In genomic region chr17:164536-165235, GRCh38 we compare ENCODE assay signal across 8 cellular contexts. TPM values are rescaled to one million over a fixed set of nuclear protein-coding genes. Genes with fewer than 3 reads are reported as not detected.
DNase-seq lines count a peak whose midpoint lies in the region; ATAC-seq and TF ChIP-seq lines count a peak whose summit lies in the region.

No MANE protein-coding gene starts in this region.

- no peaks in the 10 kb centered on the region for H3K27me3 Mint-ChIP-seq in activated T-cell treated with anti-CD3 and anti-CD28 coated beads, Interleukin-2, amount 50 U/mL, for 72 hours (ENCODE audit: low read depth)

- H3K9me3 ChIP-seq in suprapubic skin = no peaks in the 10 kb centered on the region

- H3K4me1 Mint-ChIP-seq in activated T-cell treated with anti-CD3 and anti-CD28 coated beads, Interleukin-2, amount 50 U/mL, for 72 hours (ENCODE audit: low read depth) = peaks cover 5% of the 10 kb centered on the region

- TF ChIP-seq CTCF in brain microvascular endothelial cell (IDR thresholded peaks at IDR 0.05; ENCODE audit: low read depth, low read length, missing control alignments) (peak; percentile 67), kidney epithelial cell (IDR thresholded peaks at IDR 0.05; ENCODE audit: insufficient read depth, low read length, poor library complexity, severe bottlenecking) (peak; percentile 56), suprapubic skin (IDR thresholded peaks at IDR 0.05) (peak; percentile 17 to 22)

- H3K9me3 Mint-ChIP-seq in activated T-cell treated with anti-CD3 and anti-CD28 coated beads, Interleukin-2, amount 50 U/mL, for 72 hours = no peaks in the 10 kb centered on the region

- no peaks in the 10 kb centered on the region for H3K4me1 ChIP-seq in suprapubic skin

- ATAC-seq in activated T-cell treated with anti-CD3 and anti-CD28 coated beads, Interleukin-2, amount 50 U/mL, for 72 hours (replicated peaks in 1 of 2) = peak; percentile 47
- ATAC-seq in GM18519 (IDR thresholded peaks at IDR 0.05; ENCODE audit: low FRiP score, unreplicated experiment) = no peak

- TF ChIP-seq POLR2A in suprapubic skin (IDR thresholded peaks at IDR 0.05) = no peak

- H3K4me3 ChIP-seq in brain microvascular endothelial cell (ENCODE audit: low read depth, low read length) (no peak overlapping the region), kidney epithelial cell (ENCODE audit: low read depth, low read length) (no peak overlapping the region), suprapubic skin (no peak overlapping the region)

- H3K36me3 Mint-ChIP-seq in activated T-cell treated with anti-CD3 and anti-CD28 coated beads, Interleukin-2, amount 50 U/mL, for 72 hours (ENCODE audit: insufficient read depth in 2 of 2) = no peaks in the 10 kb centered on the region

- H3K27me3 ChIP-seq in brain microvascular endothelial cell (replicated peaks) (no peaks in the 10 kb centered on the region), kidney epithelial cell (ENCODE audit: control insufficient read depth, insufficient read depth, low read length) (no peaks in the 10 kb centered on the region), suprapubic skin (no peaks in the 10 kb centered on the region)

- H3K27ac Mint-ChIP-seq in activated T-cell treated with anti-CD3 and anti-CD28 coated beads, Interleukin-2, amount 50 U/mL, for 72 hours = no peak overlapping the region

- no peak overlapping the region for H3K4me3 Mint-ChIP-seq in activated T-cell treated with anti-CD3 and anti-CD28 coated beads, Interleukin-2, amount 50 U/mL, for 72 hours

- DNase-seq in activated T-cell treated with anti-CD3 and anti-CD28 coated beads, Interleukin-2, amount 50 U/mL, for 72 hours = peak; percentile 22 to 25
- DNase-seq in activated T-cell treated with anti-CD3 and anti-CD28 coated beads for 4 hours = no peak
- DNase-seq in NCI-H1694 treated with DMSO at 0.1 percent for 48 hours (lab: John Stamatoyannopoulos, UW) = peak; percentile 48
- DNase-seq in brain microvascular endothelial cell = peak; percentile 51
- no peak for DNase-seq in kidney epithelial cell (ENCODE audit: low read depth)
- DNase-seq in suprapubic skin (ENCODE audit: low spot score in 2 of 2) = no peak
- no peak for DNase-seq in activated gamma-delta T cell treated with Interleukin-2 at 50 U/mL for 16 hours

- no peak for TF ChIP-seq EP300 in suprapubic skin (IDR thresholded peaks at IDR 0.05)

- WGBS in suprapubic skin = 66% methylated on average over 13 of the region's 14 CpGs

- H3K36me3 ChIP-seq in brain microvascular endothelial cell (replicated peaks) = no peaks in the 10 kb centered on the region
- peaks cover 3% of the 10 kb centered on the region for H3K36me3 ChIP-seq in kidney epithelial cell (ENCODE audit: control insufficient read depth, insufficient read depth, low read length)
- H3K36me3 ChIP-seq in suprapubic skin = no peaks in the 10 kb centered on the region

- in situ Hi-C loops in brain microvascular endothelial cell (cut with HindIII; ENCODE audit: low pct_ligation_motif_present, low sequenced_read_pairs) = no loop called here

- H3K27ac ChIP-seq in brain microvascular endothelial cell = no peak overlapping the region
- no peak overlapping the region for H3K27ac ChIP-seq in suprapubic skin

RNA-seq across cellular contexts. Expression of gene DOC2B, which starts 16.8 kb away (rescaled TPM):
- total RNA-seq in activated T-cell treated with anti-CD3 and anti-CD28 coated beads, Interleukin-2, amount 50 U/mL, for 72 hours = under 1 TPM; 0.12 to 0.25 TPM
- total RNA-seq in kidney epithelial cell = 26.7 and 38.1 TPM in 2 replicates
- total RNA-seq in suprapubic skin = 10 to 100 TPM in 1 of 4 donors, 1 to 10 TPM in 3; 1.8 to 19.4 (median 6.1) TPM

RNA-seq across cellular contexts. Expression of gene SCGB1C2, which starts 27.3 kb away (rescaled TPM):
- not detected for total RNA-seq in activated T-cell treated with anti-CD3 and anti-CD28 coated beads, Interleukin-2, amount 50 U/mL, for 72 hours
- not detected in 2 replicates for total RNA-seq in kidney epithelial cell
- total RNA-seq in suprapubic skin = not detected

Comparison
In these comparisons a context has a peak if more than half of its experiments do, and no peak if none do; other contexts are left out.
1. DNase-seq: peak in activated T-cell treated with anti-CD3 and anti-CD28 coated beads, Interleukin-2, amount 50 U/mL, for 72 hours (2 of 2), NCI-H1694 treated with DMSO at 0.1 percent for 48 hours (single experiment) and brain microvascular endothelial cell (single experiment); none in activated T-cell treated with anti-CD3 and anti-CD28 coated beads for 4 hours (single experiment), kidney epithelial cell (single experiment), suprapubic skin (0 of 2) and activated gamma-delta T cell treated with Interleukin-2 at 50 U/mL for 16 hours (single experiment).
2. Peak in every context shown above with its lines, with median percentiles within 50 percentile points of each other: CTCF ChIP-seq.